In the genomic region with DNA sequence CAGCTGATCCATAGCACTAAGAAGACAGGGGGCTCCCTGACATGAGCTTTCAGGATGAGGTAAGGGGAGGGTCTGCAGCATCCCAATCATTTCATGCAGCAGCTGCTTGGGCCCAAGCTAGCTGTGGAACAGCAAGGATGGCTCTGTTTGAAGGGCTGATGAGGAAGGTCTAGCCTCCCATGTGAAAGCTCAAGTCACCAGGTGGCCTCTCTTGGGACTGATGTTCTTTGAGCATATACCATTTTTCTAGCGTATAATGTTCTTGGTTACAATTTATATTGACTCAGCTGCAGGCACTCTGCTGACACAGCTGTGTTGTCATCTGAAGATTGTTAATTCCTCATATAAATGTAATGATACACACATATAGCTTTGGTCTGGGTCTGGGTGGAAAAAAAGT, we compare ENCODE assay signal across 19 cellular contexts.
A peak's percentile ranks its signal among the peaks of the same experiment; 100 is the strongest.
DNase-seq lines count a peak whose midpoint lies in the region; ATAC-seq and TF ChIP-seq lines count a peak whose summit lies in the region.
"Had no signal": no experiment of that assay in that cellular context is flagged by ENCODE, and none has a peak within 500 bp of the region (broad histone marks: within the 10 kb centered on the region; RNA-seq: fewer than 3 reads in every experiment).

No MANE protein-coding gene starts in this region.

- H3K4me1 ChIP-seq in mesenchymal stem cell (ENCODE audit: control insufficient read depth, insufficient read depth, low read depth, low read length): no peaks in the 10 kb centered on the region

- no peak for ATAC-seq in GM18909 (IDR thresholded peaks at IDR 0.05; ENCODE audit: poor library complexity, unreplicated experiment)
- ATAC-seq: GM12878, HCT116, K562, Right ventricle myocardium inferior, SK-N-SH treated with all-trans-retinoic acid at 6 μM for 48 hours had no signal

- H3K27me3 ChIP-seq in mesenchymal stem cell (ENCODE audit: control insufficient read depth in 1 of 2, insufficient read depth in 1 of 2, low read length in 2 of 2): no peaks in the 10 kb centered on the region
- H3K27me3 ChIP-seq: BLaER1 had no signal

- no peaks in the 10 kb centered on the region for H3K4me1 Mint-ChIP-seq in activated T-cell treated with anti-CD3 and anti-CD28 coated beads, Interleukin-2, amount 50 U/mL, for 24 hours (ENCODE audit: low read depth)

- H3K4me3 Mint-ChIP-seq in activated T-cell treated with anti-CD3 and anti-CD28 coated beads, Interleukin-2, amount 50 U/mL, for 24 hours: no peak overlapping the region
- H3K4me3 Mint-ChIP-seq: T-helper 1 cell treated with Interleukin-12 subunit alpha and Interleukin-12 subunit beta and Interleukin-4 antibody, amounts not matched to agents 30 μg/mL and 1 μg/mL, for 36 hours had no signal

- H3K14ac ChIP-seq in mesenchymal stem cell (ENCODE audit: low read length in 2 of 2): no peak overlapping the region

- H3K27me3 Mint-ChIP-seq in activated T-cell treated with anti-CD3 and anti-CD28 coated beads, Interleukin-2, amount 50 U/mL, for 24 hours: no peaks in the 10 kb centered on the region

- H2BK120ac ChIP-seq in mesenchymal stem cell (ENCODE audit: low read depth, low read length): no peak overlapping the region

- H3K4me3 ChIP-seq in mesenchymal stem cell (ENCODE audit: insufficient read depth in 1 of 2, low read depth in 1 of 2, low read length in 2 of 2): no peak overlapping the region
- H3K4me3 ChIP-seq: BLaER1, GM12878, K562 had no signal

- no peaks in the 10 kb centered on the region for H3K36me3 Mint-ChIP-seq in activated T-cell treated with anti-CD3 and anti-CD28 coated beads, Interleukin-2, amount 50 U/mL, for 24 hours (ENCODE audit: low read depth)

- H2AFZ ChIP-seq in mesenchymal stem cell (ENCODE audit: low read depth, low read length): no peak overlapping the region

- no peak overlapping the region for H3K18ac ChIP-seq in mesenchymal stem cell (ENCODE audit: low read depth in 1 of 2, low read length in 2 of 2)

- H2BK15ac ChIP-seq in mesenchymal stem cell (ENCODE audit: low read depth, poor library complexity, severe bottlenecking): no peak overlapping the region

- no peak overlapping the region for H4K8ac ChIP-seq in mesenchymal stem cell (ENCODE audit: low read length)

- no peak overlapping the region for H2BK12ac ChIP-seq in mesenchymal stem cell (ENCODE audit: low read length in 2 of 2)

- no peaks in the 10 kb centered on the region for H3K36me3 ChIP-seq in mesenchymal stem cell (ENCODE audit: control insufficient read depth in 1 of 2, insufficient read depth in 2 of 2, low read depth in 1 of 2, low read length in 2 of 2)
- H3K36me3 ChIP-seq: BLaER1 had no signal

- no peak for TF ChIP-seq CTCF in GM13976 (IDR thresholded peaks at IDR 0.05; ENCODE audit: borderline replicate concordance, control extremely low read depth, extremely low read depth, insufficient read depth, missing control alignments)

- in situ Hi-C loops in GM13976 (cut with MboI; ENCODE audit: low sequenced_read_pairs, unreplicated experiment): no loop called here

- H3K4me2 ChIP-seq in mesenchymal stem cell (ENCODE audit: low read length, poor library complexity, severe bottlenecking): no peak overlapping the region
- H3K4me2 ChIP-seq: BLaER1 had no signal

- no peak overlapping the region for H3K9ac ChIP-seq in mesenchymal stem cell (ENCODE audit: low read length)
- H3K9ac ChIP-seq: BLaER1 had no signal

- H3K9me3 Mint-ChIP-seq in activated T-cell treated with anti-CD3 and anti-CD28 coated beads, Interleukin-2, amount 50 U/mL, for 24 hours: peaks cover 7% of the 10 kb centered on the region

- H3K23ac ChIP-seq in mesenchymal stem cell (ENCODE audit: low read length in 2 of 2): no peak overlapping the region

- H2BK5ac ChIP-seq in mesenchymal stem cell (ENCODE audit: low read depth, low read length, poor library complexity, severe bottlenecking): no peak overlapping the region

- H3K4ac ChIP-seq in mesenchymal stem cell (ENCODE audit: low read depth in 1 of 2, low read length in 2 of 2): no peak overlapping the region

- peak overlapping the region; percentile 59 for H4K91ac ChIP-seq in mesenchymal stem cell (ENCODE audit: low read length)

- WGBS in mesenchymal stem cell: no CpG with 5 or more reads among the region's 1 CpG

- no peak overlapping the region for H3K27ac Mint-ChIP-seq in activated T-cell treated with anti-CD3 and anti-CD28 coated beads, Interleukin-2, amount 50 U/mL, for 24 hours
- H3K27ac Mint-ChIP-seq: T-helper 1 cell treated with Interleukin-12 subunit alpha and Interleukin-12 subunit beta and Interleukin-4 antibody, amounts not matched to agents 30 μg/mL and 1 μg/mL, for 36 hours had no signal

- no peaks in the 10 kb centered on the region for H3K79me1 ChIP-seq in mesenchymal stem cell (replicated peaks; ENCODE audit: low read length, poor library complexity, severe bottlenecking)

- DNase-seq in NCI-H1417 (lab: John Stamatoyannopoulos, UW) (peak in 2 of 3 experiments; percentile 30 to 76), NCI-H1417 treated with DMSO at 0.1 percent for 48 hours (lab: John Stamatoyannopoulos, UW) (no peak), NCI-H1930 (lab: John Stamatoyannopoulos, UW) (peak; percentile 27 to 64), NCI-H748 treated with DMSO at 0.1 percent for 48 hours (lab: John Stamatoyannopoulos, UW) (peak; percentile 42), mesenchymal stem cell (no peak), GM13976 (ENCODE audit: low spot score) (no peak)
- DNase-seq in activated T-cell treated with anti-CD3 and anti-CD28 coated beads, Interleukin-2, amount 50 U/mL, for 24 hours: no peak
- DNase-seq: DMS79, NCI-H2171, NCI-H526 had no signal

- H3K9me3 ChIP-seq in mesenchymal stem cell (ENCODE audit: control insufficient read depth, low read length): no peaks in the 10 kb centered on the region

- no peak overlapping the region for H3K27ac ChIP-seq in mesenchymal stem cell (ENCODE audit: low read length, poor library complexity, severe bottlenecking)
- H3K27ac ChIP-seq: 22Rv1, BLaER1 had no signal

- no peak overlapping the region for H2AK5ac ChIP-seq in mesenchymal stem cell (ENCODE audit: low read length, severe bottlenecking)

Comparison
In these comparisons a context has a peak if more than half of its experiments do, and no peak if none do; other contexts are left out.
1. DNase-seq: peak in NCI-H1417 (2 of 3), NCI-H1930 (2 of 2) and NCI-H748 treated with DMSO at 0.1 percent for 48 hours (single experiment); none in NCI-H1417 treated with DMSO at 0.1 percent for 48 hours (single experiment), mesenchymal stem cell (single experiment), activated T-cell treated with anti-CD3 and anti-CD28 coated beads, Interleukin-2, amount 50 U/mL, for 24 hours (single experiment) and GM13976 (single experiment).